2 cellular contexts compared by ENCODE assay signal in genomic region chr11:22733849-22734248, GRCh38.
TF ChIP-seq lines count a peak whose summit lies in the region.

No MANE protein-coding gene starts in this region.

TF ChIP-seq in HepG2, 621 proteins besides CTCF, POLR2A, EP300 and RAD21 (continues in another document):
- TF ChIP-seq ZNF407 (CRISPR knock-in tag; IDR thresholded peaks at IDR 0.05; ENCODE audit: not compliant biosample characterization), result no peak
- no peak for TF ChIP-seq ZNF597 (CRISPR knock-in tag; IDR thresholded peaks at IDR 0.05)
- no peak for TF ChIP-seq ZNF160 (CRISPR knock-in tag; IDR thresholded peaks at IDR 0.05)
- no peak for TF ChIP-seq HHEX (CRISPR knock-in tag; IDR thresholded peaks at IDR 0.05)
- no peak for TF ChIP-seq ZNF773 (CRISPR knock-in tag; IDR thresholded peaks at IDR 0.05; ENCODE audit: borderline replicate concordance)
- TF ChIP-seq TCF7L2 (IDR thresholded peaks at IDR 0.05; ENCODE audit: low read depth, low read length), result no peak
- TF ChIP-seq SNAPC2 (CRISPR knock-in tag; IDR thresholded peaks at IDR 0.05), result no peak
- TF ChIP-seq ZNF143 (CRISPR knock-in tag; IDR thresholded peaks at IDR 0.05), result no peak
- TF ChIP-seq ZNF776 (CRISPR knock-in tag; IDR thresholded peaks at IDR 0.05), result no peak
- peak in 1 of 2 experiments; percentile 49; a peak in 2 of 4 replicates for TF ChIP-seq MAFK (conservative IDR thresholded peaks at IDR 0.05 in 1 of 2, IDR thresholded peaks at IDR 0.05 in 1 of 2; ENCODE audit: low read length in 2 of 2)
- TF ChIP-seq ARID4A (CRISPR knock-in tag; IDR thresholded peaks at IDR 0.05; ENCODE audit: borderline replicate concordance), result no peak
- TF ChIP-seq AGO1 (IDR thresholded peaks at IDR 0.05; ENCODE audit: low read depth, low read length, poor library complexity, severe bottlenecking), result no peak
- no peak for TF ChIP-seq NFKBIZ (CRISPR knock-in tag; IDR thresholded peaks at IDR 0.05)

TF ChIP-seq in neural cell, 6 proteins besides CTCF, POLR2A, EP300 and RAD21 (continued from another document):
- TF ChIP-seq REST (IDR thresholded peaks at IDR 0.05; ENCODE audit: borderline replicate concordance) (no peak), TAF1 (IDR thresholded peaks at IDR 0.05; ENCODE audit: low read depth) (no peak), EZH2 (IDR thresholded peaks at IDR 0.05; ENCODE audit: borderline replicate concordance, insufficient read depth, low read length, poor library complexity, severe bottlenecking) (no peak)
